Comparison of ENCODE assay signal across 8 cellular contexts in the genomic region with DNA sequence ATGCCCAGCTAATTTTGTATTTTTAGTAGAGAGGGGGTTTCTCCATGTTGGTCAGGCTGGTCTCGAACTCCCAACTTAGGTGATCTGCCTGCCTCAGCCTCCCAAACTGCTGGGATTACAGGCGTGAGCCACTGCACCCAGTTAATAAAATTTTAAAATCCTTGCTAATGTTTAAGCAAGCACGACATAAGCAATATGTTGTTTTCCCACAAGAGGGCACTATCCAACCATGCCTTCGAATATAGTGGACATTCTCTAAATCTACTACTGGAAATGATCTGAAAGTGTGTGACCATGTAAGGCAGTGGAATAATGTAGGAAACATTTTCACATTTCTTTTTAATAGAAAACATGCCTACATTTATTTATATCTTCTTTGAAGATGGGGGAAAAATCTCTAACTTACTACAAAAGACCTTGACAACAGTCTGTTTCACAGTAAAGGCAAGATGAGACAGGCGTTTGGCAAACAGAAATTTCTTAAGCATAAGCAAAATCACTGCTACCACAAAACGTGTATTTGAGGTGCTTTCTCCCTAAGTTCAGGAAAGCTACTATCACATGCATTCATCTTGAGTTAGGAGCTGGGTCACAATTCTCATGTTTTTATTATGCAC. TPM values are rescaled to one million over a fixed set of nuclear protein-coding genes. Genes with fewer than 3 reads are reported as not detected.
DNase-seq lines count a peak whose midpoint lies in the region; TF ChIP-seq lines count a peak whose summit lies in the region.

No MANE protein-coding gene starts in this region.

- 11 to 15% (median 15%) methylated on average over 6 of the region's 6 CpGs for WGBS in ovary, 3 donors

- H3K9me3 ChIP-seq in WERI-Rb-1 (ENCODE audit: severe bottlenecking) (no peaks in the 10 kb centered on the region), ovary (no peaks in the 10 kb centered on the region)

- H3K27ac ChIP-seq in WERI-Rb-1: no peak overlapping the region
- H3K27ac ChIP-seq in ovary: peak overlapping the region; percentile 76 to 84

- H3K27me3 ChIP-seq in WERI-Rb-1 (ENCODE audit: insufficient read depth, low read depth, severe bottlenecking) (no peaks in the 10 kb centered on the region), ovary (no peaks in the 10 kb centered on the region)

- intact Hi-C loops in ovary (cut with DNase I): no loop called here

- H3K4me3 ChIP-seq in WERI-Rb-1 (ENCODE audit: low read depth, low read length) (no peak overlapping the region), ovary (no peak overlapping the region)

- DNase-seq in NCI-H510A treated with DMSO at 0.1 percent for 48 hours (lab: John Stamatoyannopoulos, UW) (peak; percentile 28), NCI-H510A (lab: John Stamatoyannopoulos, UW) (no peak), NCI-H1092 treated with DMSO at 0.1 percent for 48 hours (lab: John Stamatoyannopoulos, UW) (peak; percentile 60), WERI-Rb-1 (peak; percentile 32), globus pallidus (ENCODE audit: low spot score) (peak; percentile 90), ovary (peak in 2 of 5 donors; percentile 40 to 70), GM19240 (ENCODE audit: insufficient read length, low spot score) (no peak)
- DNase-seq in stimulated activated CD4-positive, alpha-beta T cell treated with anti-CD3 and anti-CD28 coated beads, Interleukin-15, amount 100 ng/mL, for 24 hours: no peak

- H3K36me3 ChIP-seq in WERI-Rb-1 (peaks cover 11% of the 10 kb centered on the region), ovary (no peaks in the 10 kb centered on the region)

- no peak for TF ChIP-seq EP300 in ovary (IDR thresholded peaks at IDR 0.05)

- TF ChIP-seq CTCF in WERI-Rb-1 (IDR thresholded peaks at IDR 0.05; ENCODE audit: low read depth, low read length) (peak; percentile 50), ovary (IDR thresholded peaks at IDR 0.05) (peak; percentile 75 to 92 (median 89))

- TF ChIP-seq POLR2A in ovary (IDR thresholded peaks at IDR 0.05): peak; percentile 15

- H3K4me1 ChIP-seq in ovary (ENCODE audit: insufficient read depth): peaks cover 10% of the 10 kb centered on the region

RNA-seq across cellular contexts. Expression of gene PITPNB, which starts 38.2 kb away (rescaled TPM):
- total RNA-seq in ovary: 10 to 100 TPM; 36.1 to 70.3 (median 60.9) TPM
- polyA plus RNA-seq in ovary: 10 to 100 TPM; 26.6 to 77.2 TPM

Comparison
In these comparisons a context has a peak if more than half of its experiments do, and no peak if none do; other contexts are left out.
1. DNase-seq: peak in NCI-H510A treated with DMSO at 0.1 percent for 48 hours (single experiment), NCI-H1092 treated with DMSO at 0.1 percent for 48 hours (single experiment), WERI-Rb-1 (single experiment) and globus pallidus (single experiment); none in NCI-H510A (single experiment), GM19240 (single experiment) and stimulated activated CD4-positive, alpha-beta T cell treated with anti-CD3 and anti-CD28 coated beads, Interleukin-15, amount 100 ng/mL, for 24 hours (single experiment).